In genomic region chr13:46341112-46341711, GRCh38 we compare ENCODE assay signal across 9 cellular contexts. TPM values are rescaled to one million over a fixed set of nuclear protein-coding genes. Genes with fewer than 3 reads are reported as not detected.
DNase-seq lines count a peak whose midpoint lies in the region; ATAC-seq, FAIRE-seq and TF ChIP-seq lines count a peak whose summit lies in the region.
"Had no signal": no experiment of that assay in that cellular context is flagged by ENCODE, and none has a peak within 500 bp of the region (broad histone marks: within the 10 kb centered on the region; RNA-seq: fewer than 3 reads in every experiment).

No MANE protein-coding gene starts in this region.

- peaks cover 5% of the 10 kb centered on the region for H3K9me3 Mint-ChIP-seq in stimulated activated memory B cell treated with anti-CD40 and anti-IgM and Interleukin-4, amounts not matched to agents 10 μg/mL and 1 μg/mL and 100 μg/mL, for 72 hours

- H3K27ac Mint-ChIP-seq in stimulated activated memory B cell treated with anti-CD40 and anti-IgM and Interleukin-4, amounts not matched to agents 10 μg/mL and 1 μg/mL and 100 μg/mL, for 72 hours, result peak overlapping the region; percentile 88

- H3K9me3 ChIP-seq in DND-41 (ENCODE audit: insufficient read depth, low read length, severe bottlenecking), result peaks cover 3% of the 10 kb centered on the region

- ATAC-seq in DND-41 (ENCODE audit: insufficient read depth, low read depth), result peak; percentile 52; the same call in 2 of the 3 replicates
- ATAC-seq in stimulated activated memory B cell treated with anti-CD40 and anti-IgM and Interleukin-4, amounts not matched to agents 10 μg/mL and 1 μg/mL and 100 μg/mL, for 72 hours, result peak; percentile 95
- ATAC-seq: K562 had no signal

- no peaks in the 10 kb centered on the region for H3K4me1 ChIP-seq in DND-41 (ENCODE audit: insufficient read depth, low read length)

- no peaks in the 10 kb centered on the region for H3K27me3 Mint-ChIP-seq in stimulated activated memory B cell treated with anti-CD40 and anti-IgM and Interleukin-4, amounts not matched to agents 10 μg/mL and 1 μg/mL and 100 μg/mL, for 72 hours

- no peak overlapping the region for H3K27ac ChIP-seq in DND-41 (ENCODE audit: low read length)

- in situ Hi-C loops in KBM-7 (cut with MboI; ENCODE audit: low pct_unique_long_range_greater_than_20kb, low sequenced_read_pairs), result no loop called here

- H4K20me1 ChIP-seq in DND-41 (ENCODE audit: insufficient read depth, low read length), result no peaks in the 10 kb centered on the region

- no peaks in the 10 kb centered on the region for H3K79me2 ChIP-seq in DND-41 (ENCODE audit: insufficient read depth, low read length)

- H3K4me1 Mint-ChIP-seq in stimulated activated memory B cell treated with anti-CD40 and anti-IgM and Interleukin-4, amounts not matched to agents 10 μg/mL and 1 μg/mL and 100 μg/mL, for 72 hours, result peaks cover 63% of the 10 kb centered on the region

- no peak for FAIRE-seq in bronchial epithelial cell (lab: Jason Lieb, UNC)
- FAIRE-seq: K562 had no signal

- H3K36me3 ChIP-seq in DND-41 (ENCODE audit: insufficient read depth, low read length) (0 out of 2 replicates have a peak, but pooled peaks cover 6% of the 10 kb centered on the region), bronchial epithelial cell (ENCODE audit: control insufficient read depth, insufficient read depth, low read length) (no peaks in the 10 kb centered on the region)

- no peak overlapping the region for H3K4me3 ChIP-seq in DND-41 (ENCODE audit: low read depth in 1 of 2, low read length in 2 of 2)
- H3K4me3 ChIP-seq in bronchial epithelial cell (ENCODE audit: low read depth, low read length), result no peak overlapping the region
- H3K4me3 ChIP-seq: K562 had no signal

- H3K4me2 ChIP-seq in DND-41 (ENCODE audit: insufficient read depth, low read length), result no peak overlapping the region

- TF ChIP-seq CTCF in DND-41 (IDR thresholded peaks at IDR 0.05; ENCODE audit: borderline replicate concordance, extremely low read depth, low read length, poor library complexity, severe bottlenecking) (no peak), GM20000 (IDR thresholded peaks at IDR 0.05; ENCODE audit: extremely low read depth, missing control alignments) (no peak), bronchial epithelial cell (IDR thresholded peaks at IDR 0.05; ENCODE audit: insufficient read depth, low read length, severe bottlenecking) (no peak)

- H3K4me3 Mint-ChIP-seq in stimulated activated memory B cell treated with anti-CD40 and anti-IgM and Interleukin-4, amounts not matched to agents 10 μg/mL and 1 μg/mL and 100 μg/mL, for 72 hours, result peak overlapping the region; percentile 4

- peaks cover 73% of the 10 kb centered on the region for H3K36me3 Mint-ChIP-seq in stimulated activated memory B cell treated with anti-CD40 and anti-IgM and Interleukin-4, amounts not matched to agents 10 μg/mL and 1 μg/mL and 100 μg/mL, for 72 hours

- DNase-seq in DND-41 (no peak), GM20000 (ENCODE audit: low spot score) (peak; percentile 29), KBM-7 (peak; percentile 32), bronchial epithelial cell (ENCODE audit: low read depth) (peak; percentile 27), Ammon's horn (ENCODE audit: low spot score) (no peak), NCI-H2081 (lab: John Stamatoyannopoulos, UW) (no peak), NCI-H1436 (lab: John Stamatoyannopoulos, UW) (no peak)

- H2AFZ ChIP-seq in DND-41 (ENCODE audit: low read depth, low read length), result no peak overlapping the region

- no peaks in the 10 kb centered on the region for H3K27me3 ChIP-seq in DND-41 (ENCODE audit: insufficient read depth, low read length, poor library complexity)
- H3K27me3 ChIP-seq in bronchial epithelial cell (ENCODE audit: control insufficient read depth, insufficient read depth, low read length), result no peaks in the 10 kb centered on the region

- no peak overlapping the region for H3K9ac ChIP-seq in DND-41 (ENCODE audit: low read depth, low read length)

RNA-seq across cellular contexts. Expression of gene RUBCNL, which starts 45.8 kb away (rescaled TPM):
- under 0.01 TPM in 1 of 2 replicates, not detected in the other for total RNA-seq in bronchial epithelial cell

Comparison
In these comparisons a context has a peak if more than half of its experiments do, and no peak if none do; other contexts are left out.
1. DNase-seq: peak in GM20000 (single experiment), KBM-7 (single experiment) and bronchial epithelial cell (single experiment); none in DND-41 (single experiment), Ammon's horn (single experiment), NCI-H2081 (0 of 2) and NCI-H1436 (single experiment).